In the genomic region with DNA sequence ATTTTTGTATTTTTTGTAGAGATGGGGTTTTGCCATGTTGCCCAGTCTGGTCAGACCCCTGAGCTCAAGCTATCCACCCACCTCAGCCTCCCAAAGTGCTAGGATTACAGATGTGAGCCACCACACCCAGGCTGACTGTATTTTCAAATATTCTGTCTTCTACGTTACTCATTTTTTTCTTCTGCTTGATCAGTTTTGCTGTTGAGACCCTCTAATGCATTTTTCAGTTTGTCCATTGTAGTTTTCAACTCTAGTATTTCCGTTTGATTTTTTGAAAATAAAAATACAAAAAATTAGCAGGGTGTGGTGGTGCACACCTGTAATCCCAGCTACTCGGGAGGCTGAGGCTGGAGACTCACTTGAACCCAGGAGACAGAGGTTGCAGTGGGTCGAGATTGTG, we compare ENCODE assay signal across 1 cellular context. TPM values are rescaled to one million over a fixed set of nuclear protein-coding genes. Genes with fewer than 3 reads are reported as not detected.
"Had no signal": no experiment of that assay in that cellular context is flagged by ENCODE, and none has a peak within 500 bp of the region (broad histone marks: within the 10 kb centered on the region; RNA-seq: fewer than 3 reads in every experiment).

No MANE protein-coding gene starts in this region.

RNA-seq across cellular contexts. Expression of a gene that starts 10.5 kb away (rescaled TPM):
- polyA plus RNA-seq: IgD-negative memory B cell had no signal
